In genomic region chr17:12738624-12739023, GRCh38 we compare ENCODE assay signal across 2 cellular contexts.
TF ChIP-seq lines count a peak whose summit lies in the region.

No MANE protein-coding gene starts in this region.

TF ChIP-seq in IMR-90, 13 proteins besides CTCF, POLR2A, EP300 and RAD21:
- TF ChIP-seq BHLHE40 (IDR thresholded peaks at IDR 0.05; ENCODE audit: low read depth, low read length) (no peak), FOS (IDR thresholded peaks at IDR 0.05; ENCODE audit: low read depth, low read length) (no peak), NFE2L2 (IDR thresholded peaks at IDR 0.05; ENCODE audit: low read depth, low read length) (no peak), USF2 (IDR thresholded peaks at IDR 0.05; ENCODE audit: low read depth, low read length) (no peak), CEBPB (IDR thresholded peaks at IDR 0.05; ENCODE audit: low read depth, low read length) (no peak)

TF ChIP-seq in H1, 55 proteins besides CTCF, POLR2A, EP300 and RAD21:
- TF ChIP-seq KDM1A (IDR thresholded peaks at IDR 0.05; ENCODE audit: borderline replicate concordance, low read length), result no peak
